Comparison of ENCODE assay signal across 15 cellular contexts in the genomic region with DNA sequence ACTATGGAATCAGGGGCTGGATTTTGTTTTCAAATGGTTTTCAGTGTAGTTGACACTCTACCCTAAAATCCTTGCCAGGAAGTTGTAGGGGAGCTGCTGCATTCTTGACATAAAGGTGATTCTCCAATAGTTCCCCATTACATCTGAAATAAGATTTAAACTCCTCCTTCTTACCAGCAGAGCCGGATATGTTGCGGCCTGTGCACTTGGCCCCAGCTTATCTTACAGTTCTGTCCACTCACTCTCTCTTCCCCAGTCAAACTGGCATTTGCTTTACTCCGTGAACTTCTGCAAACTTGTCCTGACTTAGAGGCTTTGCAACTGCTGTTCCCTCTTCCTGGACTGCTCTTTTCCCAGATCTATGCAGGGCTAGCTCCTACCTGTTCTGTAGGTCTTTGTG.
DNase-seq lines count a peak whose midpoint lies in the region; ATAC-seq and TF ChIP-seq lines count a peak whose summit lies in the region.
"Had no signal": no experiment of that assay in that cellular context is flagged by ENCODE, and none has a peak within 500 bp of the region (broad histone marks: within the 10 kb centered on the region; RNA-seq: fewer than 3 reads in every experiment).

No MANE protein-coding gene starts in this region.

- no peak for TF ChIP-seq CTCF in CD8-positive, alpha-beta T cell (IDR thresholded peaks at IDR 0.05)

- no peaks in the 10 kb centered on the region for H3K36me3 ChIP-seq in CD8-positive, alpha-beta T cell (ENCODE audit: insufficient read depth, low read length)
- H3K36me3 ChIP-seq in naive thymus-derived CD4-positive, alpha-beta T cell (ENCODE audit: control insufficient read depth in 2 of 3, insufficient read depth in 3 of 3, low read length in 3 of 3) = no peaks in the 10 kb centered on the region

- no peaks in the 10 kb centered on the region for H3K27me3 Mint-ChIP-seq in activated T-cell treated with anti-CD3 and anti-CD28 coated beads, Interleukin-2, amount 50 U/mL, for 72 hours (ENCODE audit: low read depth)
- H3K27me3 Mint-ChIP-seq in CD8-positive, alpha-beta T cell (ENCODE audit: low read depth) = no peaks in the 10 kb centered on the region
- no peaks in the 10 kb centered on the region for H3K27me3 Mint-ChIP-seq in T-helper 17 cell
- H3K27me3 Mint-ChIP-seq in naive thymus-derived CD4-positive, alpha-beta T cell = no peaks in the 10 kb centered on the region

- H3K27ac Mint-ChIP-seq in activated T-cell treated with anti-CD3 and anti-CD28 coated beads, Interleukin-2, amount 50 U/mL, for 72 hours = peak overlapping the region; percentile 70
- H3K27ac Mint-ChIP-seq in CD8-positive, alpha-beta T cell = peak overlapping the region; percentile 90
- H3K27ac Mint-ChIP-seq in T-helper 17 cell = peak overlapping the region; percentile 98
- H3K27ac Mint-ChIP-seq in naive thymus-derived CD4-positive, alpha-beta T cell = peak overlapping the region; percentile 58 to 98 (median 93)

- peaks cover 3 to 4% of the 10 kb centered on the region in 2 donors for H3K36me3 Mint-ChIP-seq in activated T-cell treated with anti-CD3 and anti-CD28 coated beads, Interleukin-2, amount 50 U/mL, for 72 hours (ENCODE audit: insufficient read depth in 2 of 2)
- no peaks in the 10 kb centered on the region for H3K36me3 Mint-ChIP-seq in CD8-positive, alpha-beta T cell
- H3K36me3 Mint-ChIP-seq in T-helper 17 cell (ENCODE audit: low read depth) = peaks cover 2% of the 10 kb centered on the region
- peaks cover 0 to 14% (median 0%) of the 10 kb centered on the region in 5 donors for H3K36me3 Mint-ChIP-seq in naive thymus-derived CD4-positive, alpha-beta T cell

- H3K4me3 Mint-ChIP-seq in activated T-cell treated with anti-CD3 and anti-CD28 coated beads, Interleukin-2, amount 50 U/mL, for 72 hours = peak overlapping the region; percentile 28 to 36
- H3K4me3 Mint-ChIP-seq in CD8-positive, alpha-beta T cell = peak overlapping the region; percentile 1
- H3K4me3 Mint-ChIP-seq in T-helper 17 cell = no peak overlapping the region
- peak overlapping the region in 9 of 10 donors; percentile 42 to 84 (median 73) for H3K4me3 Mint-ChIP-seq in naive thymus-derived CD4-positive, alpha-beta T cell

- peaks cover 2 to 4% of the 10 kb centered on the region in 2 donors for H3K9me3 Mint-ChIP-seq in activated T-cell treated with anti-CD3 and anti-CD28 coated beads, Interleukin-2, amount 50 U/mL, for 72 hours
- no peaks in the 10 kb centered on the region for H3K9me3 Mint-ChIP-seq in CD8-positive, alpha-beta T cell
- peaks cover 0 to 5% (median 0%) of the 10 kb centered on the region in 11 donors for H3K9me3 Mint-ChIP-seq in naive thymus-derived CD4-positive, alpha-beta T cell

- ATAC-seq in activated T-cell treated with anti-CD3 and anti-CD28 coated beads, Interleukin-2, amount 50 U/mL, for 72 hours (replicated peaks in 1 of 2) = no peak
- no peak for ATAC-seq in CD8-positive, alpha-beta T cell
- ATAC-seq in T-helper 17 cell = no peak
- ATAC-seq in naive thymus-derived CD4-positive, alpha-beta T cell = peak; percentile 53
- ATAC-seq in GM18907 (IDR thresholded peaks at IDR 0.05; ENCODE audit: unreplicated experiment) = no peak
- ATAC-seq: K562 had no signal

- peaks cover 72% of the 10 kb centered on the region for H3K4me1 Mint-ChIP-seq in activated T-cell treated with anti-CD3 and anti-CD28 coated beads, Interleukin-2, amount 50 U/mL, for 72 hours (ENCODE audit: low read depth)
- H3K4me1 Mint-ChIP-seq in CD8-positive, alpha-beta T cell (ENCODE audit: low read depth) = peaks cover 74% of the 10 kb centered on the region
- H3K4me1 Mint-ChIP-seq in T-helper 17 cell = peaks cover 48% of the 10 kb centered on the region
- peaks cover 43 to 87% (median 76%) of the 10 kb centered on the region in 7 donors for H3K4me1 Mint-ChIP-seq in naive thymus-derived CD4-positive, alpha-beta T cell

- CTCF ChIA-PET in CD8-positive, alpha-beta T cell (lab: Charles Lee) = interaction anchor here (1.0 kb wide), 1 partner anchor 252 kb away, joined by 3 read pairs; no protein-coding TSS in a partner anchor
- CTCF ChIA-PET in naive thymus-derived CD4-positive, alpha-beta T cell (lab: Charles Lee) = interaction anchor here (1.6 kb wide), 1 partner anchor 251 kb away, joined by 3 read pairs; no protein-coding TSS in a partner anchor

- no peak for DNase-seq in activated T-cell treated with anti-CD3 and anti-CD28 coated beads, Interleukin-2, amount 50 U/mL, for 72 hours
- DNase-seq in activated T-cell treated with anti-CD3 and anti-CD28 coated beads, Interleukin-2, amount 50 U/mL, for 48 hours = no peak
- no peak for DNase-seq in CD8-positive, alpha-beta T cell
- DNase-seq in T-helper 17 cell = no peak
- DNase-seq in naive thymus-derived CD4-positive, alpha-beta T cell = peak in 2 of 9 donors; percentile 27 to 28
- no peak for DNase-seq in NCI-H446 treated with DMSO at 0.1 percent for 48 hours (lab: John Stamatoyannopoulos, UW)
- DNase-seq in NCI-H1105 treated with DMSO at 0.1 percent for 48 hours (lab: John Stamatoyannopoulos, UW) = no peak
- DNase-seq: AML-193, GF-D8, NCI-H1048, NCI-H1694 treated with DMSO at 0.1 percent for 48 hours had no signal

- intact Hi-C loops in CD8-positive, alpha-beta T cell (cut with DNase I, micrococcal nuclease) = no loop called here
- intact Hi-C loops in naive thymus-derived CD4-positive, alpha-beta T cell (cut with micrococcal nuclease) = loop anchor here in 1 of 2 donors (10.0 kb wide), 2 partner anchors 148 to 458 kb away; no protein-coding TSS in a partner anchor

- peaks cover 55% of the 10 kb centered on the region for H3K4me1 ChIP-seq in CD8-positive, alpha-beta T cell (ENCODE audit: insufficient read depth, low read length)
- H3K4me1 ChIP-seq in naive thymus-derived CD4-positive, alpha-beta T cell (ENCODE audit: control insufficient read depth in 2 of 2, insufficient read depth in 2 of 2, low read length in 2 of 2) = peaks cover 17 to 60% of the 10 kb centered on the region in 2 donors

- no peaks in the 10 kb centered on the region for H3K9me3 ChIP-seq in CD8-positive, alpha-beta T cell (ENCODE audit: low read length)
- no peaks in the 10 kb centered on the region for H3K9me3 ChIP-seq in T-helper 17 cell (ENCODE audit: control insufficient read depth, low read length, poor library complexity, severe bottlenecking)
- H3K9me3 ChIP-seq in naive thymus-derived CD4-positive, alpha-beta T cell (ENCODE audit: control insufficient read depth in 2 of 3, low read length in 3 of 3) = no peaks in the 10 kb centered on the region

- no peak overlapping the region for H3K4me3 ChIP-seq in CD8-positive, alpha-beta T cell (ENCODE audit: low read depth, low read length)
- H3K4me3 ChIP-seq in naive thymus-derived CD4-positive, alpha-beta T cell (ENCODE audit: low read length) = no peak overlapping the region
- H3K4me3 ChIP-seq: K562 had no signal

- no peaks in the 10 kb centered on the region for H3K27me3 ChIP-seq in CD8-positive, alpha-beta T cell (ENCODE audit: insufficient read depth, low read length)
- no peaks in the 10 kb centered on the region for H3K27me3 ChIP-seq in naive thymus-derived CD4-positive, alpha-beta T cell (ENCODE audit: control insufficient read depth in 2 of 2, insufficient read depth in 2 of 2, low read length in 2 of 2)

- POLR2A ChIA-PET in CD8-positive, alpha-beta T cell (lab: Charles Lee) = interaction anchor here (0.9 to 1.4 kb wide), 2 partner anchors 124 to 196 kb away, joined by 3 to 4 read pairs; no protein-coding TSS in a partner anchor
- POLR2A ChIA-PET in naive thymus-derived CD4-positive, alpha-beta T cell (lab: Charles Lee) = interaction anchor here (0.6 to 1.3 kb wide), 9 partner anchors 9 to 1546 kb away, joined by 3 to 4 read pairs (median 4); a partner anchor contains a TSS

- H3K27ac ChIP-seq in CD8-positive, alpha-beta T cell (ENCODE audit: low read depth, low read length) = no peak overlapping the region
- peak overlapping the region; percentile 32 for H3K27ac ChIP-seq in naive thymus-derived CD4-positive, alpha-beta T cell (ENCODE audit: low read depth, low read length)
- H3K27ac ChIP-seq: HL-60, RWPE1 had no signal
